ENCODE assay signal across 8 cellular contexts in the genomic region with DNA sequence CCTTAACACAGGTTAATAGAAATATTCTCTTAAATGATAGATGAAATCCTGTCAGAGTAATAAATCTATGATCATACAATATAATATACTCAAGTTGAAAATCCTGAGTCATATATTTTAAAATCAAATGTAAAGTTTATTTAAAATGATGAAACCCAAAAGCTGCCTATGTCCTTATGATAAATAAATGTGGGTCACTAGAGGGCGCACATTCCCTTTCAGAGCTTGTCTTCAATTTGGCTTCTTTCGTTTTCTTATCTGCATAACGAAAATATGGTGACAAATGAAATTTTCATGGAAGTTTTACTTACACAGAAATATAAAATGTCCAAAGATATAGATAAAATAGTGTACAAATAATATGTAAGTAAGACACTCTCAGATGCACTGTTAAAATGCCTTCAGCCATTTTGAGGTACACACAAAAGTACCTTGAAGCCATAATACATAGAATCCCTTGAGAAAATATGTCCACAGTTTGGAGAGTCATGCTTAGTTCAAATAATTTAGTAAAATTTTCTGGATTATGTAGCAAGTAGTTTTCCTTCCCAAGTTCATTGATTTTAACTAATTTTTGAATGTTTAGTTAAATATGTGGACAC.
DNase-seq lines count a peak whose midpoint lies in the region; ATAC-seq and TF ChIP-seq lines count a peak whose summit lies in the region.

No MANE protein-coding gene starts in this region.

- intact Hi-C loops in posterior vena cava (cut with DNase I), result no loop called here

- peaks cover 13% of the 10 kb centered on the region for H3K4me1 Mint-ChIP-seq in progenitor cell of endocrine pancreas (ENCODE audit: low read depth)

- no peaks in the 10 kb centered on the region for H3K36me3 Mint-ChIP-seq in progenitor cell of endocrine pancreas (ENCODE audit: insufficient read depth)

- no peaks in the 10 kb centered on the region for H3K27me3 Mint-ChIP-seq in progenitor cell of endocrine pancreas

- no peak overlapping the region for H3K27ac Mint-ChIP-seq in progenitor cell of endocrine pancreas

- DNase-seq in stimulated activated CD4-positive, alpha-beta T cell treated with anti-CD3 and anti-CD28 coated beads, TNF-alpha, amount 100 ng/mL, for 48 hours (ENCODE audit: low read depth in 3 of 3), result peak in 2 of 3 donors; percentile 0 to 22
- DNase-seq in stimulated activated CD4-positive, alpha-beta T cell treated with anti-CD3 and anti-CD28 coated beads, Interleukin-4, amount 100 ng/mL, for 1 hour, result no peak
- DNase-seq in HT1080 (ENCODE audit: low read depth) (peak; percentile 15), SK-MEL-5 (ENCODE audit: low read depth, low spot score) (peak; percentile 57), fibroblast of mammary gland (ENCODE audit: low read depth) (peak; percentile 53), progenitor cell of endocrine pancreas (ENCODE audit: low spot score, unreplicated experiment) (no peak), posterior vena cava (ENCODE audit: low spot score) (no peak)

- H3K4me3 ChIP-seq in fibroblast of mammary gland (ENCODE audit: control insufficient read depth, low read depth, low read length), result no peak overlapping the region

- TF ChIP-seq CTCF in fibroblast of mammary gland (conservative IDR thresholded peaks at IDR 0.05; ENCODE audit: control insufficient read depth, insufficient read depth, low read depth, low read length) (peak; percentile 59), progenitor cell of endocrine pancreas (IDR thresholded peaks at IDR 0.05; ENCODE audit: unreplicated experiment) (peak; percentile 84)

- ATAC-seq in GM18870 (IDR thresholded peaks at IDR 0.05; ENCODE audit: unreplicated experiment), result no peak

- peak overlapping the region; percentile 21 for H3K4me3 Mint-ChIP-seq in progenitor cell of endocrine pancreas (ENCODE audit: low read depth)

- in situ Hi-C loops in SK-MEL-5 (cut with HindIII; ENCODE audit: low pct_unique_long_range_greater_than_20kb, low sequenced_read_pairs), result no loop called here

- H3K9me3 Mint-ChIP-seq in progenitor cell of endocrine pancreas (ENCODE audit: low read depth), result peaks cover 4% of the 10 kb centered on the region

Comparison
In these comparisons a context has a peak if more than half of its experiments do, and no peak if none do; other contexts are left out.
1. DNase-seq: peak in stimulated activated CD4-positive, alpha-beta T cell treated with anti-CD3 and anti-CD28 coated beads, TNF-alpha, amount 100 ng/mL, for 48 hours (2 of 3), HT1080 (single experiment), SK-MEL-5 (single experiment) and fibroblast of mammary gland (single experiment); none in stimulated activated CD4-positive, alpha-beta T cell treated with anti-CD3 and anti-CD28 coated beads, Interleukin-4, amount 100 ng/mL, for 1 hour (single experiment), progenitor cell of endocrine pancreas (single experiment) and posterior vena cava (single experiment).